Comparison of ENCODE assay signal across 8 cellular contexts in the genomic region with DNA sequence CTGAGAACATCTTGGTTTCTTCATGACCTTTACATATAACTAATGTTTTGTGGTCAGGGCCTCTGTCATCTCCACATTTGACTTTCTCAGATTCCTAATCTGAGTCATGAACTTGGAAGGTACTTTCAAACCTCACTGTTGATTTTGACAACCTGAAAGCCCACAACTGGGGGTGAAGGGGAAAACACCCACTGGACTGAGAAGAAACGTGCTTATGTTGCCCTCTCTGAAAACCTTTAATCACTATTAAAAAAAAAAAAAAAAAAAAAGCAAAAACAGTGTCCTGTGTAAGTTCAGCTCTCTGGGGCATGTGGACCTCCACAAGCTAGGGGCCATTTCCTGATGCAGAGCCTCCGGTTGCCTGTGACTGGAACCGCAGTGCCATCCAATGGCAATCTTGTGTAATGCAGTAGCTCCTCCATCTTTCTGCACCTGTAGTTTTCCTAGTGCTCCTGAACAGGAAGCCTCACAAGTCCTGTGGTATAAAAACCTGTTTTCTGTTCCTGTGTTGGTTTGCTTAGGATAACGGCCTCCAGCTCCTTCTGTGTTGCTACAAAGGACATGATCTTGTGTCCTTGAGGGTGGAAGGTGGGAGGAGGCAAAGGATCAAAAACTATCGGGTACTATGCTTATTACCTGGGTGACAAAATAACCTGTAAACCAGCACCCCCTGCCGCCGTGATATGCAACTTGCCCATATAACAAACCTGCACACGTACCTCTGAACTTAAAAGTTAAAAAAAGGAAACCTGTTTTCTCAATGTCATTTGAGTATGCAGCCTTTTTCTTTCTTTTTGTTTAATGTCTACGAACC.
DNase-seq lines count a peak whose midpoint lies in the region; ATAC-seq and TF ChIP-seq lines count a peak whose summit lies in the region.

No MANE protein-coding gene starts in this region.

- peak; percentile 80 for TF ChIP-seq CTCF in neural crest cell (conservative IDR thresholded peaks at IDR 0.05)

- no peaks in the 10 kb centered on the region for H3K36me3 ChIP-seq in effector memory CD4-positive, alpha-beta T cell (ENCODE audit: control insufficient read depth, insufficient read depth, low read length)
- no peaks in the 10 kb centered on the region for H3K36me3 ChIP-seq in aorta (ENCODE audit: control insufficient read depth in 1 of 2, insufficient read depth in 2 of 2, low read length in 1 of 2)

- DNase-seq in DMS 273 treated with DMSO at 0.1 percent for 48 hours (lab: John Stamatoyannopoulos, UW), result peak; percentile 12
- peak; percentile 84 for DNase-seq in NCI-H2107 (lab: John Stamatoyannopoulos, UW)
- DNase-seq in UCSD-AML1 (lab: John Stamatoyannopoulos, UW; ENCODE audit: unreplicated experiment), result peak; percentile 21
- peak in 2 of 3 donors; percentile 1 to 8 for DNase-seq in effector memory CD4-positive, alpha-beta T cell
- DNase-seq in neural crest cell (ENCODE audit: low read depth, low spot score), result peak; percentile 62
- DNase-seq in aorta, result no peak

- no peak overlapping the region for H3K27ac ChIP-seq in effector memory CD4-positive, alpha-beta T cell (ENCODE audit: insufficient read depth, low read length, poor library complexity, severe bottlenecking)
- H3K27ac ChIP-seq in aorta (ENCODE audit: low read depth in 1 of 2, low read length in 2 of 2), result no peak overlapping the region

- H3K4me1 Mint-ChIP-seq in neural crest cell, result no peaks in the 10 kb centered on the region

- H3K36me3 Mint-ChIP-seq in neural crest cell (ENCODE audit: low read depth), result no peaks in the 10 kb centered on the region

- no peak overlapping the region for H3K4me3 Mint-ChIP-seq in neural crest cell

- H3K27me3 ChIP-seq in effector memory CD4-positive, alpha-beta T cell (replicated peaks; ENCODE audit: control insufficient read depth, insufficient read depth, low read length, poor library complexity, severe bottlenecking), result no peaks in the 10 kb centered on the region
- no peaks in the 10 kb centered on the region for H3K27me3 ChIP-seq in aorta (ENCODE audit: control insufficient read depth in 1 of 2, insufficient read depth in 2 of 2, low read length in 1 of 2)

- H3K27me3 Mint-ChIP-seq in neural crest cell (ENCODE audit: low read depth), result no peaks in the 10 kb centered on the region

- peak; percentile 77 for ATAC-seq in GM19372 (IDR thresholded peaks at IDR 0.05; ENCODE audit: low read depth, unreplicated experiment)
- peak; percentile 86 for ATAC-seq in HG03175 (IDR thresholded peaks at IDR 0.05; ENCODE audit: unreplicated experiment)
- ATAC-seq in aorta (ENCODE audit: low FRiP score), result no peak

- 20 to 28% methylated on average over 9 of the region's 9 CpGs for WGBS in aorta, 2 donors

- H3K9me3 ChIP-seq in effector memory CD4-positive, alpha-beta T cell (ENCODE audit: control insufficient read depth, low read length), result no peaks in the 10 kb centered on the region
- peaks cover under 1% of the 10 kb centered on the region for H3K9me3 ChIP-seq in aorta (ENCODE audit: control insufficient read depth, low read length)

- no peak overlapping the region for H3K4me3 ChIP-seq in effector memory CD4-positive, alpha-beta T cell (ENCODE audit: insufficient read depth, low read depth, low read length, poor library complexity, severe bottlenecking)
- no peak overlapping the region for H3K4me3 ChIP-seq in aorta (ENCODE audit: low read length in 2 of 2)

- intact Hi-C loops in aorta (cut with DNase I), result loop anchor here in 1 of 2 donors (10.0 kb wide), 1 partner anchor 462 kb away; no protein-coding TSS in a partner anchor

- H3K9me3 Mint-ChIP-seq in neural crest cell, result no peaks in the 10 kb centered on the region

- no peaks in the 10 kb centered on the region for H3K4me1 ChIP-seq in effector memory CD4-positive, alpha-beta T cell (ENCODE audit: control insufficient read depth, insufficient read depth, low read length, poor library complexity, severe bottlenecking)
- H3K4me1 ChIP-seq in aorta (ENCODE audit: control insufficient read depth in 1 of 2, insufficient read depth in 2 of 2, low read length in 2 of 2), result no peaks in the 10 kb centered on the region

- H3K27ac Mint-ChIP-seq in neural crest cell (ENCODE audit: unreplicated experiment), result no peak overlapping the region

Comparison
In these comparisons a context has a peak if more than half of its experiments do, and no peak if none do; other contexts are left out.
1. DNase-seq: peak in DMS 273 treated with DMSO at 0.1 percent for 48 hours (single experiment), NCI-H2107 (single experiment), UCSD-AML1 (single experiment), effector memory CD4-positive, alpha-beta T cell (2 of 3) and neural crest cell (single experiment); none in aorta (0 of 2).